17 cellular contexts compared by ENCODE assay signal in genomic region chr17:73953206-73954033, GRCh38.
DNase-seq lines count a peak whose midpoint lies in the region; TF ChIP-seq lines count a peak whose summit lies in the region.
"Had no signal": no experiment of that assay in that cellular context is flagged by ENCODE, and none has a peak within 500 bp of the region (broad histone marks: within the 10 kb centered on the region; RNA-seq: fewer than 3 reads in every experiment).

No MANE protein-coding gene starts in this region.

- 65% methylated on average over 12 of the region's 12 CpGs for WGBS in suprapubic skin

- in situ Hi-C loops in GM13977 (cut with MboI; ENCODE audit: low pct_unique_long_range_greater_than_20kb, low sequenced_read_pairs, unreplicated experiment), result loop anchor here (25.0 kb wide), 2 partner anchors 109 to 516 kb away; no protein-coding TSS in a partner anchor

- no peak overlapping the region for H3K27ac Mint-ChIP-seq in MCF 10A (ENCODE audit: low read depth, unreplicated experiment)
- H3K27ac Mint-ChIP-seq: activated CD8-positive, alpha-beta T cell treated with anti-CD3 and anti-CD28 coated beads for 36 hours; activated naive CD4-positive, alpha-beta T cell treated with anti-CD3 and anti-CD28 coated beads, Interleukin-2, amount 50 U/mL, for 24 hours; CD14-positive monocyte had no signal

- TF ChIP-seq CTCF in breast epithelium (IDR thresholded peaks at IDR 0.05) (no peak), MCF 10A (IDR thresholded peaks at IDR 0.05; ENCODE audit: unreplicated experiment) (no peak), suprapubic skin (IDR thresholded peaks at IDR 0.05) (no peak), GM13977 (IDR thresholded peaks at IDR 0.05; ENCODE audit: extremely low read depth, insufficient read depth, missing control alignments) (no peak)

- H3K4me1 ChIP-seq in breast epithelium (no peaks in the 10 kb centered on the region), NT2/D1 (ENCODE audit: insufficient read depth, insufficient read length) (peaks cover 4% of the 10 kb centered on the region), suprapubic skin (peaks cover 29% of the 10 kb centered on the region)
- H3K4me1 ChIP-seq: foreskin keratinocyte had no signal

- H3K9me3 Mint-ChIP-seq in MCF 10A (ENCODE audit: unreplicated experiment), result no peaks in the 10 kb centered on the region
- H3K9me3 Mint-ChIP-seq: activated CD8-positive, alpha-beta T cell treated with anti-CD3 and anti-CD28 coated beads for 36 hours; activated naive CD4-positive, alpha-beta T cell treated with anti-CD3 and anti-CD28 coated beads, Interleukin-2, amount 50 U/mL, for 24 hours; activated T-cell treated with anti-CD3 and anti-CD28 coated beads, Interleukin-2, amount 50 U/mL, for 4 hours had no signal

- peaks cover 0 to 16% of the 10 kb centered on the region in 2 donors for H3K27me3 ChIP-seq in breast epithelium
- peaks cover 15% of the 10 kb centered on the region for H3K27me3 ChIP-seq in NT2/D1 (ENCODE audit: insufficient read depth, insufficient read length)
- peaks cover 22% of the 10 kb centered on the region for H3K27me3 ChIP-seq in suprapubic skin

- no TSS peak for BruUV-seq in MCF 10A (replicated peaks; lab: Mats Ljungman, UMichigan)

- TF ChIP-seq POLR2A in breast epithelium (IDR thresholded peaks at IDR 0.05), result no peak
- no peak for TF ChIP-seq POLR2A in suprapubic skin (IDR thresholded peaks at IDR 0.05)

- TF ChIP-seq EP300 in suprapubic skin (IDR thresholded peaks at IDR 0.05), result no peak

- POLR2A ChIA-PET in MCF 10A (lab: Yijun Ruan, JAX), result no interaction called here

- H3K9me3 ChIP-seq in breast epithelium (no peaks in the 10 kb centered on the region), NT2/D1 (ENCODE audit: insufficient read depth, low read length) (no peaks in the 10 kb centered on the region; the same call in 1 of the 2 replicates), suprapubic skin (no peaks in the 10 kb centered on the region)

- peak overlapping the region; percentile 58 for H3K9ac ChIP-seq in NT2/D1 (ENCODE audit: insufficient read length, low read depth)

- H3K27me3 Mint-ChIP-seq in MCF 10A (ENCODE audit: insufficient read depth, unreplicated experiment), result peaks cover 5% of the 10 kb centered on the region

- H3K36me3 ChIP-seq in breast epithelium (no peaks in the 10 kb centered on the region), NT2/D1 (ENCODE audit: insufficient read depth, insufficient read length, low read length) (no peaks in the 10 kb centered on the region), suprapubic skin (no peaks in the 10 kb centered on the region)

- CTCF ChIA-PET in MCF 10A (lab: Yijun Ruan, JAX), result interaction anchor here (0.6 kb wide), 1 partner anchor 574 kb away, joined by 3 read pairs; no protein-coding TSS in a partner anchor

- no peaks in the 10 kb centered on the region for H3K4me1 Mint-ChIP-seq in MCF 10A (ENCODE audit: insufficient read depth, unreplicated experiment)
- H3K4me1 Mint-ChIP-seq: activated naive CD4-positive, alpha-beta T cell treated with anti-CD3 and anti-CD28 coated beads, Interleukin-2, amount 50 U/mL, for 24 hours had no signal

- DNase-seq in breast epithelium (ENCODE audit: low spot score in 2 of 2), result no peak
- no peak for DNase-seq in MCF 10A (ENCODE audit: unreplicated experiment)
- no peak for DNase-seq in NT2/D1 (ENCODE audit: low read depth, low spot score)
- no peak for DNase-seq in suprapubic skin (ENCODE audit: low spot score in 2 of 2)
- no peak for DNase-seq in NCI-H524 treated with DMSO at 0.1 percent for 48 hours (lab: John Stamatoyannopoulos, UW)
- no peak for DNase-seq in hypothalamus (lab: John Stamatoyannopoulos, UW)
- no peak for DNase-seq in GM13977 (ENCODE audit: low spot score)
- DNase-seq: foreskin keratinocyte, KBM-7, NCI-H2029, SHP77 treated with DMSO at 0.1 percent for 48 hours had no signal

- intact Hi-C loops in breast epithelium (cut with DNase I; ENCODE audit: low total_unique reads), result no loop called here
- intact Hi-C loops in MCF 10A (cut with micrococcal nuclease), result no loop called here

- no peak overlapping the region for H3K4me3 Mint-ChIP-seq in MCF 10A (ENCODE audit: unreplicated experiment)
- H3K4me3 Mint-ChIP-seq: activated CD8-positive, alpha-beta T cell treated with anti-CD3 and anti-CD28 coated beads for 36 hours; activated naive CD4-positive, alpha-beta T cell treated with anti-CD3 and anti-CD28 coated beads, Interleukin-2, amount 50 U/mL, for 24 hours; CD14-positive monocyte had no signal

- no peaks in the 10 kb centered on the region for H3K36me3 Mint-ChIP-seq in MCF 10A (ENCODE audit: insufficient read depth, unreplicated experiment)
- H3K36me3 Mint-ChIP-seq: activated naive CD4-positive, alpha-beta T cell treated with anti-CD3 and anti-CD28 coated beads, Interleukin-2, amount 50 U/mL, for 24 hours had no signal

- H3K4me3 ChIP-seq in breast epithelium (peak overlapping the region in 2 of 3 donors; percentile 41 to 61), NT2/D1 (ENCODE audit: insufficient read length, low read depth) (peak overlapping the region; percentile 53), iPS-11a (ENCODE audit: low read depth, low read length) (peak overlapping the region; percentile 51), suprapubic skin (peak overlapping the region; percentile 43)
- H3K4me3 ChIP-seq: lung had no signal

- H3K27ac ChIP-seq in breast epithelium (no peak overlapping the region), suprapubic skin (no peak overlapping the region)
- H3K27ac ChIP-seq: foreskin keratinocyte had no signal
